ENCODE assay signal across 8 cellular contexts in the genomic region with DNA sequence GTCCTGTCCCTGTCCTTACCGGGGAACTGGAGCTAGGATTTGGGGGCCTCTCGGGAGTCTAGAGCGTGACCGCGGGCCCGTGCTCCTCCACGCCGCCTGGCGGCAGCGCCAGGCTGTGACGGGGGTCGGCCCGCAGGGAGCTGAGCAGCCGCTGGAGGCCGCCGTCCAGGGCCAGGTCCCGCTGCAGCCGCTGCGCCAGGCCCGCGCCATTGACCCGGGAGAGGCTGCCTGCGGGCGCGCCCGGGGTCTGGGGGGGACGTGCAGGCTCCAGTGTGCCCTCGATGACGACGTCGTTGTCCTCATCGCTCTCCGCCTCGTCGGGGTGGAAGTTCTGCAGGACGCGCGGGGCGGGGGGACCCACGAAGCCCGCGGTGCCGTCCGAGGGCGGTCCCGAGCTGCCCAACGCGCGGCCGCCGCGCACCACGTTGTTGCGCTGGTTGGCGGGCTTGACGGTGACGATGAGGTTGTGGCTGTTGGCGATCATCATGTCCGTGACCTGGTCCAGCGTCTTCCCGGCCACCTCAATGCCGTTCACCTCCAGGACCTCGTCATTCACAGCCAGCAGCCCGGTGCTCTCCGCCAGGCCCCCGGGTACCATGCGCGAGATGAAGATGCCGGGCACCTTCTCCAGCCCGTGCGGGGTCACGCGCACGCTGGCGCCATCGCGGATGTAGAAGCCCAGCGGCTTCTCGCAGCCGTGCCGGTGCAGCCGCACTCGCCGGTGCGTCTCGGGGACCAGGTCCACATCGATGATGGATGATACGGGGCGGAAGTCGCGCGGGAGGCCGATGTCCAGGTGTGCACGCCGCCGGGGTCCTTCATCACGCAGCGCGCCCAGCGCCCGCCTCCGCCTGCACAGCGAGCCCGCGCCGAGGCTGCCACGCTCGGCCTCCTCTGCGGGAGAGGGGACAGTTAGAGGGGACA. TPM values are rescaled to one million over a fixed set of nuclear protein-coding genes. Genes with fewer than 3 reads are reported as not detected.
DNase-seq lines count a peak whose midpoint lies in the region; ATAC-seq and TF ChIP-seq lines count a peak whose summit lies in the region.

No MANE protein-coding gene starts in this region.

- no peaks in the 10 kb centered on the region for H3K36me3 ChIP-seq in neural progenitor cell

- H3K27me3 ChIP-seq in neural progenitor cell = no peaks in the 10 kb centered on the region

- no peak overlapping the region for H3K9ac ChIP-seq in neural progenitor cell

- H3K27me3 Mint-ChIP-seq in activated CD4-positive, alpha-beta T cell treated with anti-CD3 and anti-CD28 coated beads, Interleukin-2, amount 10 ng/mL, durations not matched to agents 24 days and 14 days = peaks cover 8% of the 10 kb centered on the region
- no peaks in the 10 kb centered on the region for H3K27me3 Mint-ChIP-seq in neural progenitor cell (ENCODE audit: insufficient read depth, low read depth)

- H3F3A ChIP-seq in neural progenitor cell (ENCODE audit: low read depth) = peaks cover 18% of the 10 kb centered on the region

- H3K4me2 ChIP-seq in neural progenitor cell = no peak overlapping the region

- DNase-seq in EL (peak; percentile 32), sciatic nerve (ENCODE audit: low spot score) (no peak), neural progenitor cell (ENCODE audit: low spot score) (no peak), mesenteric fat pad (ENCODE audit: low spot score) (no peak), COLO829 (ENCODE audit: low spot score) (no peak)
- peak; percentile 86 for DNase-seq in activated CD4-positive, alpha-beta T cell treated with anti-CD3 and anti-CD28 coated beads, Interleukin-2, amount 10 ng/mL, durations not matched to agents 24 days and 14 days

- H3K27ac ChIP-seq in neural progenitor cell = no peak overlapping the region

- no peak overlapping the region for H3K27ac Mint-ChIP-seq in activated CD4-positive, alpha-beta T cell treated with anti-CD3 and anti-CD28 coated beads, Interleukin-2, amount 10 ng/mL, durations not matched to agents 24 days and 14 days
- H3K27ac Mint-ChIP-seq in neural progenitor cell = no peak overlapping the region

- no peak overlapping the region for H3K4me3 ChIP-seq in neural progenitor cell

- intact Hi-C loops in activated CD4-positive, alpha-beta T cell treated with anti-CD3 and anti-CD28 coated beads, Interleukin-2, amount 10 ng/mL, durations not matched to agents 24 days and 14 days (cut with micrococcal nuclease) = no loop called here
- intact Hi-C loops in sciatic nerve (cut with DNase I) = no loop called here

- H2AFZ ChIP-seq in neural progenitor cell (replicated peaks) = no peak overlapping the region

- H3K4me1 Mint-ChIP-seq in activated CD4-positive, alpha-beta T cell treated with anti-CD3 and anti-CD28 coated beads, Interleukin-2, amount 10 ng/mL, durations not matched to agents 24 days and 14 days = no peaks in the 10 kb centered on the region
- peaks cover 2% of the 10 kb centered on the region for H3K4me1 Mint-ChIP-seq in neural progenitor cell

- no peak for TF ChIP-seq CTCF in neural progenitor cell (IDR thresholded peaks at IDR 0.05)

- no peaks in the 10 kb centered on the region for H3K9me3 ChIP-seq in neural progenitor cell (ENCODE audit: low read depth)

- no peak overlapping the region for H3K4me3 Mint-ChIP-seq in activated CD4-positive, alpha-beta T cell treated with anti-CD3 and anti-CD28 coated beads, Interleukin-2, amount 10 ng/mL, durations not matched to agents 24 days and 14 days
- H3K4me3 Mint-ChIP-seq in neural progenitor cell = no peak overlapping the region

- no peaks in the 10 kb centered on the region for H3K36me3 Mint-ChIP-seq in activated CD4-positive, alpha-beta T cell treated with anti-CD3 and anti-CD28 coated beads, Interleukin-2, amount 10 ng/mL, durations not matched to agents 24 days and 14 days (ENCODE audit: low read depth)
- peaks cover 31% of the 10 kb centered on the region for H3K36me3 Mint-ChIP-seq in neural progenitor cell

- peak; percentile 5 for ATAC-seq in esophagus mucosa
- ATAC-seq in sciatic nerve = peak; percentile 50
- ATAC-seq in GM18873 (IDR thresholded peaks at IDR 0.05; ENCODE audit: low FRiP score, unreplicated experiment) = no peak

- H3K79me2 ChIP-seq in neural progenitor cell (ENCODE audit: low read depth) = no peaks in the 10 kb centered on the region

- H3K9me3 Mint-ChIP-seq in activated CD4-positive, alpha-beta T cell treated with anti-CD3 and anti-CD28 coated beads, Interleukin-2, amount 10 ng/mL, durations not matched to agents 24 days and 14 days = peaks cover 5% of the 10 kb centered on the region
- peaks cover 9% of the 10 kb centered on the region for H3K9me3 Mint-ChIP-seq in neural progenitor cell

- H3K4me1 ChIP-seq in neural progenitor cell = no peaks in the 10 kb centered on the region

- H4K20me1 ChIP-seq in neural progenitor cell (ENCODE audit: low read depth) = peaks cover 9% of the 10 kb centered on the region

RNA-seq across cellular contexts. Expression of gene ADNP2, which starts 50.9 kb away (rescaled TPM):
- 29.3 and 29.8 TPM in 2 replicates for total RNA-seq in activated CD4-positive, alpha-beta T cell treated with anti-CD3 and anti-CD28 coated beads, Interleukin-2, amount 10 ng/mL, durations not matched to agents 24 days and 14 days
- total RNA-seq in esophagus mucosa (13.3 TPM), sciatic nerve (21.0 TPM), neural progenitor cell (ENCODE audit: low replicate concordance) (52.4 and 72.4 TPM in 2 replicates), mesenteric fat pad (16.0 TPM)

Comparison
In these comparisons a context has a peak if more than half of its experiments do, and no peak if none do; other contexts are left out.
1. DNase-seq: peak in EL (single experiment) and activated CD4-positive, alpha-beta T cell treated with anti-CD3 and anti-CD28 coated beads, Interleukin-2, amount 10 ng/mL, durations not matched to agents 24 days and 14 days (single experiment); none in sciatic nerve (single experiment), neural progenitor cell (single experiment), mesenteric fat pad (single experiment) and COLO829 (single experiment).